In the genomic region with DNA sequence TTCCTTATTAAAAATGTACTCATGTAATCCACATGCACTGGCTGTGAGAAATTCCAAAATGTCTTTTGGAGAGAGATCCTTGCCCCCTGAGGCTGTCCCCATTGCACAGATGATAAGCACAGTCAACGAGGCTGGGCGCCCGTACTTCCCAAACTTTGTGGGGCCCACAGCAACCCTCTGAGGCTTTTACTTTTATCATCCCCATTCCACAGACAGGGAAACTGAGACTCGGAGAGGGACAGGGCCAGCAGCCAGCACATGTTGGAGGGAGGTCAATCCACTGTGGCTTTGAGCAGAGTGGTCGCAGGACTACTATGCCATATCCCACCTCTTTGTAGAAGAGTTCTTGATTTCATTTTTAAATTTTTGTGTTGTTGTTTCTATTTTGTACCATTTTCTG, we compare ENCODE assay signal across 21 cellular contexts.
DNase-seq lines count a peak whose midpoint lies in the region; ATAC-seq, FAIRE-seq and TF ChIP-seq lines count a peak whose summit lies in the region.
"Had no signal": no experiment of that assay in that cellular context is flagged by ENCODE, and none has a peak within 500 bp of the region (broad histone marks: within the 10 kb centered on the region; RNA-seq: fewer than 3 reads in every experiment).

No MANE protein-coding gene starts in this region.

- H2AFZ ChIP-seq in HepG2 (ENCODE audit: low read length) = no peak overlapping the region

- DNase-seq in HepG2 (ENCODE audit: low spot score) = no peak
- no peak for DNase-seq in right lobe of liver
- no peak for DNase-seq in foreskin keratinocyte
- no peak for DNase-seq in prostate gland (ENCODE audit: low spot score)
- no peak for DNase-seq in vagina (ENCODE audit: extremely low spot score in 2 of 2)
- DNase-seq in HTR-8/SVneo (ENCODE audit: insufficient read length, low spot score) = no peak
- no peak for DNase-seq in hepatic stellate cell (ENCODE audit: low spot score)
- no peak for DNase-seq in NCI-H146 (lab: John Stamatoyannopoulos, UW)
- DNase-seq: ACHN; activated CD4-positive, alpha-beta T cell treated with anti-CD3 and anti-CD28 coated beads, Interleukin-2, amount 50 U/mL, for 48 hours; activated naive CD4-positive, alpha-beta T cell treated with anti-CD3 and anti-CD28 coated beads for 36 hours; activated T-cell treated with anti-CD3 and anti-CD28 coated beads for 4 hours; CD4-positive, alpha-beta T cell; natural killer cell; posterior cingulate gyrus; stimulated activated CD4-positive, alpha-beta T cell treated with anti-CD3 and anti-CD28 coated beads, Interleukin-4, amount 100 ng/mL, for 4 hours had no signal

- H4K20me1 ChIP-seq in HepG2 (ENCODE audit: insufficient read depth, low read length) = no peaks in the 10 kb centered on the region

- ATAC-seq in HepG2 = no peak
- ATAC-seq in right lobe of liver = no peak
- ATAC-seq in foreskin keratinocyte = no peak
- ATAC-seq: left lobe of liver, natural killer cell, Right ventricle myocardium inferior had no signal

- H3K4me3 ChIP-seq in HepG2 (replicated peaks in 1 of 3; ENCODE audit: insufficient read depth in 1 of 3, low read depth in 2 of 3, low read length in 3 of 3) = no peak overlapping the region
- H3K4me3 ChIP-seq in right lobe of liver = no peak overlapping the region
- no peak overlapping the region for H3K4me3 ChIP-seq in prostate gland
- no peak overlapping the region for H3K4me3 ChIP-seq in vagina

- BruUV-seq in HepG2 (replicated peaks; lab: Mats Ljungman, UMichigan) = no TSS peak

- WGBS in HepG2 (ENCODE audit: low lambda C conversion rate) = 59% methylated on average over 5 of the region's 5 CpGs
- 92% methylated on average over 2 of the region's 5 CpGs for WGBS in right lobe of liver (ENCODE audit: insufficient coverage, low coverage, low lambda C conversion rate, missing lambda C conversion rate)
- WGBS in prostate gland = 76% methylated on average over 5 of the region's 5 CpGs

- no peak for TF ChIP-seq RAD21 in HepG2 (CRISPR knock-in tag; IDR thresholded peaks at IDR 0.05)

- H3K4me1 ChIP-seq in HepG2 (ENCODE audit: insufficient read depth, low read length) (peaks cover 66% of the 10 kb centered on the region), right lobe of liver (peaks cover 0 to 37% (median 18%) of the 10 kb centered on the region in 4 donors), foreskin keratinocyte (peaks cover 37% of the 10 kb centered on the region), prostate gland (replicated peaks) (peaks cover 22% of the 10 kb centered on the region), vagina (peaks cover 92% of the 10 kb centered on the region)

- H3K36me3 ChIP-seq in HepG2 (replicated peaks in 1 of 2; ENCODE audit: control insufficient read depth in 1 of 2, insufficient read depth in 2 of 2, low read length in 2 of 2) = no peaks in the 10 kb centered on the region
- no peaks in the 10 kb centered on the region for H3K36me3 ChIP-seq in right lobe of liver
- no peaks in the 10 kb centered on the region for H3K36me3 ChIP-seq in prostate gland
- H3K36me3 ChIP-seq in vagina = no peaks in the 10 kb centered on the region
- H3K36me3 ChIP-seq: ascending aorta had no signal

- H3K9me3 ChIP-seq in HepG2 (ENCODE audit: low read length) (no peaks in the 10 kb centered on the region), right lobe of liver (no peaks in the 10 kb centered on the region), prostate gland (no peaks in the 10 kb centered on the region), vagina (no peaks in the 10 kb centered on the region)
- H3K9me3 ChIP-seq: ascending aorta had no signal

- H3K9ac ChIP-seq in HepG2 (ENCODE audit: insufficient read depth, low read depth, low read length) = no peak overlapping the region

- no peak for FAIRE-seq in HepG2 (lab: Jason Lieb, UNC)
- no peak for FAIRE-seq in HTR-8/SVneo (lab: Jason Lieb, UNC)
- FAIRE-seq: colon, frontal cortex had no signal

- intact Hi-C loops in HepG2 (cut with micrococcal nuclease; ENCODE audit: unreplicated experiment) = no loop called here
- intact Hi-C loops in right lobe of liver (cut with DNase I) = loop anchor here in 1 of 2 donors (10.0 kb wide), 1 partner anchor 169 kb away; no protein-coding TSS in a partner anchor
- intact Hi-C loops in prostate gland (cut with DNase I) = no loop called here
- intact Hi-C loops in vagina (cut with DNase I) = no loop called here

- H3K4me2 ChIP-seq in HepG2 (ENCODE audit: low read depth, low read length) = no peak overlapping the region

- TF ChIP-seq POLR2A in HepG2 (IDR thresholded peaks at IDR 0.05; ENCODE audit: insufficient read depth in 1 of 2, low read depth in 2 of 2, low read length in 2 of 2) (no peak), right lobe of liver (IDR thresholded peaks at IDR 0.05) (no peak), prostate gland (IDR thresholded peaks at IDR 0.05) (no peak), vagina (IDR thresholded peaks at IDR 0.05) (no peak)

- TF ChIP-seq CTCF in HepG2 (CRISPR knock-in tag; IDR thresholded peaks at IDR 0.05) (no peak), right lobe of liver (IDR thresholded peaks at IDR 0.05) (no peak), foreskin keratinocyte (conservative IDR thresholded peaks at IDR 0.05) (no peak), prostate gland (IDR thresholded peaks at IDR 0.05) (no peak), vagina (IDR thresholded peaks at IDR 0.05) (no peak)

- POLR2A ChIA-PET in HepG2 (lab: Yijun Ruan, JAX) = no interaction called here

- no peak overlapping the region for H3K27ac ChIP-seq in HepG2 (ENCODE audit: extremely low read length, insufficient read depth, low read length)
- H3K27ac ChIP-seq in right lobe of liver = no peak overlapping the region
- H3K27ac ChIP-seq in foreskin keratinocyte = peak overlapping the region; percentile 84
- H3K27ac ChIP-seq in prostate gland = peak overlapping the region; percentile 76
- peak overlapping the region; percentile 69 for H3K27ac ChIP-seq in vagina

- no peaks in the 10 kb centered on the region for H3K79me2 ChIP-seq in HepG2 (ENCODE audit: insufficient read depth, low read length)

- H3K27me3 ChIP-seq in HepG2 (ENCODE audit: control insufficient read depth in 1 of 2, insufficient read depth in 2 of 2, low read length in 2 of 2) (peaks cover 2 to 53% of the 10 kb centered on the region in 2 experiments), right lobe of liver (no peaks in the 10 kb centered on the region), foreskin keratinocyte (no peaks in the 10 kb centered on the region), prostate gland (replicated peaks; ENCODE audit: insufficient read depth) (no peaks in the 10 kb centered on the region), vagina (no peaks in the 10 kb centered on the region)
- H3K27me3 ChIP-seq: ascending aorta had no signal

- TF ChIP-seq EP300 in HepG2 (IDR thresholded peaks at IDR 0.05; ENCODE audit: low read depth in 2 of 2, low read length in 2 of 2) = no peak
- no peak for TF ChIP-seq EP300 in HepG2 (CRISPR knock-in tag; IDR thresholded peaks at IDR 0.05; ENCODE audit: borderline replicate concordance)

- CTCF ChIA-PET in HepG2 (lab: Yijun Ruan, JAX; ENCODE audit: low intra/inter-chr PET ratio, low total read pairs) = no interaction called here

- in situ Hi-C loops in HepG2 (cut with HindIII; ENCODE audit: extremely low pct_ligation_motif_present, low pct_unique_long_range_greater_than_20kb) = no loop called here

TF ChIP-seq in HepG2, 621 proteins besides CTCF, POLR2A, EP300 and RAD21:
- 0 out of 2 replicates have a peak, but pooled peaks have one; percentile 16 for TF ChIP-seq KDM1A (CRISPR knock-in tag; IDR thresholded peaks at IDR 0.05)
- TF ChIP-seq NFE2L1 (CRISPR knock-in tag; IDR thresholded peaks at IDR 0.05; ENCODE audit: borderline replicate concordance) = no peak
- TF ChIP-seq ZNF629 (CRISPR knock-in tag; conservative IDR thresholded peaks at IDR 0.05) = peak; percentile 76

Comparison
In these comparisons a context has a peak if more than half of its experiments do, and no peak if none do; other contexts are left out.
1. H3K27ac ChIP-seq: peak in foreskin keratinocyte (single experiment), prostate gland (2 of 2) and vagina (single experiment); none in HepG2 (single experiment) and right lobe of liver (0 of 3).